8 cellular contexts compared by ENCODE assay signal in the genomic region with DNA sequence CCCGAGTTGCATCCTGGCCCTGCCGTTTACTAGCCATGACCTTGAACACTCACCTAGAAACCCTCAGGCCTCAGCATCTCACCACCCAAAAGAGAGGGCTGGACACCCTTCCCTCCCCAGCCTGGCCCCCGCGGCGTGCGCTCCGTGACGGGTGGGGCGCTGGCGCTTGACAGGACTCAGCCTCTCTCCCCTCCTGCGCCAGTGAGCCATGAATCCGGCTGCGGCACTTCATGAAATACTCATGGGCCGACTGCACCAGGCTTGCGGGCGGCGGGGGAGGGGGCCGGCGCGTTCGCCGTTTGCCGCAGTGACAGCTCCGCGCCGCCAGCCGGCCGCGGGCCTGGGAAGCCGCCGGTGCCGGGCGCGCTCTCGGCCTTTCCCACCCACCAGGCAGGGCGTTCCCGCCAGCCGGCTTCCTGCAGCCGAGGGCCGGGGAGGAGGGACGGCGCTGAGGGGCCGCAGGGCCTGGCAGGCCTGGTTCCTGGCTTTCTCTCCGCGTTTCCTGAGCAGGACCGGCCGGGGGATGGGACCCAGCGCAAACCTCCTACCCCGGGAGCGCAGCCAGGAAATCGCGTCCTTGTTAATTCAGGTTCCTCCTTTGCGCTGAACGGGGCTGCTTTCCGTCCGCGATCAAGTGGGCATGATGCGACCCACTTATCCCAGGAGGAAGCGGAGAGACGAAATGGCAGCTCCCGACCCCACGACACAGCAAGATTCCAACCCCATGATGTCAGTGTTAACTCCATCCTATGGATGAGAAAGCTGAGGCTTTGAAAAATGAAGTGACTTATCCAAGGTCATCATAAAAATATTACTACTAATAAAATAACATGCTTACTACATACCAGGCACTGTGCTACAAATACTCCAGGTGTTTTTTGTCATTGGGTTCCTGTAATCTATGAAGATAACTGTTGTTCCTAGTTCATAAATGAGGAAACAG. TPM values are rescaled to one million over a fixed set of nuclear protein-coding genes. Genes with fewer than 3 reads are reported as not detected.
DNase-seq lines count a peak whose midpoint lies in the region; ATAC-seq and TF ChIP-seq lines count a peak whose summit lies in the region.

No MANE protein-coding gene starts in this region.

- no peak overlapping the region for H3K27ac ChIP-seq in DOHH2 (ENCODE audit: low read depth, low read length)
- peak overlapping the region; percentile 76 for H3K27ac ChIP-seq in GM23248

- peak; percentile 92 for DNase-seq in GM23248
- DNase-seq in NCI-H1105 treated with DMSO at 0.1 percent for 48 hours (lab: John Stamatoyannopoulos, UW), result peak; percentile 77
- peak; percentile 46 to 49 for DNase-seq in activated CD4-positive, alpha-beta T cell treated with anti-CD3 and anti-CD28 coated beads for 4 hours
- peak; percentile 76 for DNase-seq in choroid plexus epithelial cell (ENCODE audit: low read depth)
- peak; percentile 70 to 78 for DNase-seq in left colon
- peak; percentile 28 to 40 for DNase-seq in stimulated activated CD4-positive, alpha-beta T cell treated with anti-CD3 and anti-CD28 coated beads, Interleukin-1b, Interleukin-23, amount 100 ng/mL, for 4 hours (ENCODE audit: low read depth in 2 of 2)

- peak overlapping the region; percentile 75 for H2AFZ ChIP-seq in GM23248

- H3K4me1 ChIP-seq in DOHH2 (ENCODE audit: control insufficient read depth, low read length) (peaks cover 42% of the 10 kb centered on the region), GM23248 (ENCODE audit: insufficient read depth) (peaks cover 7% of the 10 kb centered on the region; the same call in 1 of the 2 replicates)

- H3K4me2 ChIP-seq in DOHH2 (ENCODE audit: low read length) (peak overlapping the region; percentile 97), GM23248 (ENCODE audit: unreplicated experiment) (peak overlapping the region; percentile 74)

- peaks cover 14% of the 10 kb centered on the region for H3K27me3 ChIP-seq in DOHH2 (ENCODE audit: control insufficient read depth, low read length)
- no peaks in the 10 kb centered on the region for H3K27me3 ChIP-seq in GM23248 (replicated peaks; ENCODE audit: insufficient read depth)

- H4K20me1 ChIP-seq in DOHH2 (ENCODE audit: control insufficient read depth, insufficient read depth, low read depth, low read length) (no peaks in the 10 kb centered on the region), GM23248 (ENCODE audit: insufficient read depth) (no peaks in the 10 kb centered on the region)

- H3K9me3 ChIP-seq in DOHH2 (ENCODE audit: control insufficient read depth, insufficient read depth, low read length) (no peaks in the 10 kb centered on the region), GM23248 (ENCODE audit: low read depth) (no peaks in the 10 kb centered on the region)

- ATAC-seq in left colon, result peak; percentile 78
- no peak for ATAC-seq in HG03045 (IDR thresholded peaks at IDR 0.05; ENCODE audit: unreplicated experiment)

- TF ChIP-seq CTCF in DOHH2 (IDR thresholded peaks at IDR 0.05; ENCODE audit: low read depth, low read length, poor library complexity, severe bottlenecking) (no peak), choroid plexus epithelial cell (conservative IDR thresholded peaks at IDR 0.05; ENCODE audit: low read depth, low read length) (no peak)

- H3K36me3 ChIP-seq in DOHH2 (ENCODE audit: control insufficient read depth, low read length) (no peaks in the 10 kb centered on the region), GM23248 (ENCODE audit: low read depth) (no peaks in the 10 kb centered on the region)

- no peaks in the 10 kb centered on the region for H3K9me2 ChIP-seq in DOHH2 (replicated peaks; ENCODE audit: control insufficient read depth, low read length)
- no peaks in the 10 kb centered on the region for H3K9me2 ChIP-seq in GM23248 (ENCODE audit: insufficient read depth)

- 1 to 2% methylated on average over 41 to 43 of the region's 62 CpGs for WGBS in GM23248 (ENCODE audit: low coverage in 1 of 2, low lambda C conversion rate in 2 of 2, missing lambda C conversion rate in 2 of 2), 2 experiments

- H3K4me3 ChIP-seq in DOHH2 (ENCODE audit: low read length) (peak overlapping the region; percentile 78), GM23248 (peak overlapping the region; percentile 70), choroid plexus epithelial cell (ENCODE audit: low read depth, low read length) (peak overlapping the region; percentile 63)

- H3K79me2 ChIP-seq in DOHH2 (ENCODE audit: control insufficient read depth, low read length) (no peaks in the 10 kb centered on the region), GM23248 (ENCODE audit: insufficient read depth) (peaks cover 9% of the 10 kb centered on the region; the same call in 1 of the 2 replicates)

- H3F3A ChIP-seq in DOHH2 (ENCODE audit: control insufficient read depth, insufficient read depth) (peaks cover 6% of the 10 kb centered on the region; the same call in 1 of the 2 replicates), GM23248 (ENCODE audit: insufficient read depth) (peaks cover 9% of the 10 kb centered on the region)

- in situ Hi-C loops in GM23248 (cut with MboI), result no loop called here

- intact Hi-C loops in left colon (cut with DNase I, micrococcal nuclease), result no loop called here

- H3K9ac ChIP-seq in GM23248, result peak overlapping the region; percentile 85

RNA-seq across cellular contexts. Expression of gene LUZP1, which starts 9.1 kb away (rescaled TPM):
- total RNA-seq in GM23248 (2014; rRNA removed; shearing (Covaris generic)), result 28.1 and 35.0 TPM in 2 replicates
- 52.2 and 55.8 TPM in 2 replicates for polyA plus RNA-seq in GM23248 (2016; fragmentation: Nextera tagmentation; extraction: Ambion mirVana)
- total RNA-seq in left colon, result 10 to 100 TPM; 43.7 to 57.8 TPM

RNA-seq across cellular contexts. Expression of gene HTR1D, which starts 39.6 kb away (rescaled TPM):
- not detected in 2 replicates for total RNA-seq in GM23248 (2014; rRNA removed; shearing (Covaris generic))
- not detected in 2 replicates for polyA plus RNA-seq in GM23248 (2016; fragmentation: Nextera tagmentation; extraction: Ambion mirVana)
- 1 to 10 TPM in 1 of 2 donors, under 1 TPM in 1; 0.46 to 1.1 TPM for total RNA-seq in left colon

Comparison
In these comparisons a context has a peak if more than half of its experiments do, and no peak if none do; other contexts are left out.
1. DNase-seq: peak in every context shown above with its lines; median percentile 92 in GM23248; 77 in NCI-H1105 treated with DMSO at 0.1 percent for 48 hours; 76 in choroid plexus epithelial cell; 74 in left colon; 48 in activated CD4-positive, alpha-beta T cell treated with anti-CD3 and anti-CD28 coated beads for 4 hours; 34 in stimulated activated CD4-positive, alpha-beta T cell treated with anti-CD3 and anti-CD28 coated beads, Interleukin-1b, Interleukin-23, amount 100 ng/mL, for 4 hours.